In the genomic region with DNA sequence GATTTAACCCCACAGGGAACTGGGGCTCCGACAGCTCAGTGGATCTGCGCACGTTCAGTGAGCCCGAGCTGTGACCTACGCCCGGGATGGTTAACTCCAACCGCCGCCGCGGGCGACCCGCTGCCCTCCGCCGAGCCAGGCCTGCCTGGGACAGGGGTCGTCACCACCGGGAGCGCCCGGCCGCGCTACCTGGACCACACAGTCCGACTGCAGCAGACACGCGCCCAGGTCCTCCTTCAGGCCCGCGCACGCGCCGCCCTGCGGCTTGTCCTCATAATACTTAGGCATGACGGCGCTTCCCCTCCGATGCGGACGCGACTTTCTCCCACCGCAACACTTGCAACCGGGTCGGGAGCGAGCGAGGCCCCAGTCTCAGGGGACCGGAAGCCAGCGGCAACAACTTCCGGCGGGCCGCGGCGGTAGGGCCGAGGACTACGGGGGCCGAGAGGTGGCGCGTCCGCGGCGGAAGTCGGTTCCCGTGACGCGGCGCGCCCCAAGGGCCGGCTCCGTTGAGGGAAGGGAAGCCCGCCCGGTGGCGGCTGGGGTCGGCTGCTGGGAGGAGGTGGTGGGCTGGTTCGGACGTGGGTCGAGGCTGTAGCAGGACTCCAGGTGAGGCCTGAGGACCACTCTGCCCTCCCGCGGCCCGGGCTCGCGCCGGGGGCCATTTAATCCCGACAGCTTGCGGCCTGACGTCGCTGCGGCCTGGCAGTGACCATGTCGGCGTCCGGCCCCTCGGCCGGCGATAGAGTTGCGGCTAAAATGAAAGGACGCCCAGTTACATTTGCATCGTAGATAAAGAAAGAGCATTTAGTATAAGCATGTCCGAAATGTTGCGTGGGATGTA, we compare ENCODE assay signal across 8 cellular contexts. TPM values are rescaled to one million over a fixed set of nuclear protein-coding genes. Genes with fewer than 3 reads are reported as not detected.
DNase-seq lines count a peak whose midpoint lies in the region; ATAC-seq and TF ChIP-seq lines count a peak whose summit lies in the region.

A gene with protein sequence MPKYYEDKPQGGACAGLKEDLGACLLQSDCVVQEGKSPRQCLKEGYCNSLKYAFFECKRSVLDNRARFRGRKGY (minus strand): TSS at position 395 of the 844 bp plus-strand sequence. CDS start 107 bp downstream, at position 288.
A gene with protein sequence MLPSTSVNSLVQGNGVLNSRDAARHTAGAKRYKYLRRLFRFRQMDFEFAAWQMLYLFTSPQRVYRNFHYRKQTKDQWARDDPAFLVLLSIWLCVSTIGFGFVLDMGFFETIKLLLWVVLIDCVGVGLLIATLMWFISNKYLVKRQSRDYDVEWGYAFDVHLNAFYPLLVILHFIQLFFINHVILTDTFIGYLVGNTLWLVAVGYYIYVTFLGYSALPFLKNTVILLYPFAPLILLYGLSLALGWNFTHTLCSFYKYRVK (plus strand): TSS at position 472 of the 844 bp plus-strand sequence. CDS start 1,171 bp downstream, outside the sequence.

- CTCF ChIA-PET in AG04450 (lab: Charles Lee) = interaction anchor here (0.7 to 1.7 kb wide), 2 partner anchors 37 to 195 kb away, joined by 3 to 5 read pairs; no protein-coding TSS in a partner anchor
- CTCF ChIA-PET in mammary epithelial cell (lab: Charles Lee; ENCODE audit: low non-redundant PET) = no interaction called here

- H3K27me3 ChIP-seq in AG04450 (ENCODE audit: control insufficient read depth, insufficient read depth, low read length) (no peaks in the 10 kb centered on the region), mammary epithelial cell (ENCODE audit: insufficient read depth, low read length) (no peaks in the 10 kb centered on the region), smooth muscle cell (ENCODE audit: low read depth) (no peaks in the 10 kb centered on the region)

- peak within 1 kb of the TSS; percentile 94 for H2AFZ ChIP-seq in mammary epithelial cell (ENCODE audit: low read depth, low read length)
- H2AFZ ChIP-seq in smooth muscle cell (ENCODE audit: low read depth) = peak within 1 kb of the TSS; percentile 78

- peak within 1 kb of the TSS; percentile 90 for H3K4me3 ChIP-seq in AG04450 (ENCODE audit: low read depth, low read length)
- H3K4me3 ChIP-seq in WI38 (ENCODE audit: low read depth, low read length) = peak within 1 kb of the TSS; percentile 79
- H3K4me3 ChIP-seq in mammary epithelial cell (replicated peaks in 1 of 3; ENCODE audit: insufficient read depth in 1 of 3, low read depth in 2 of 3, low read length in 3 of 3) = peak within 1 kb of the TSS; percentile 77 to 92 (median 91)
- H3K4me3 ChIP-seq in smooth muscle cell = peak within 1 kb of the TSS; percentile 89

- ATAC-seq in GM18909 (IDR thresholded peaks at IDR 0.05; ENCODE audit: poor library complexity, unreplicated experiment) (peak; percentile 86), HG03159 (IDR thresholded peaks at IDR 0.05; ENCODE audit: unreplicated experiment) (peak; percentile 84)

- TSS peak; percentile 46 for BruUV-seq in mammary epithelial cell (replicated peaks; lab: Mats Ljungman, UMichigan)

- in situ Hi-C loops in mammary epithelial cell (cut with MboI; ENCODE audit: low sequenced_read_pairs in 2 of 2) = no loop called here

- H3K36me3 ChIP-seq in mammary epithelial cell (ENCODE audit: insufficient read depth, low read length) (peaks cover 18% of the 10 kb centered on the region), smooth muscle cell (ENCODE audit: low read depth) (peaks cover 6% of the 10 kb centered on the region)

- H3F3A ChIP-seq in smooth muscle cell (ENCODE audit: low read depth) = no peaks in the 10 kb centered on the region

- dilution Hi-C loops in mammary epithelial cell (cut with HindIII; ENCODE audit: low sequenced_read_pairs) = no loop called here

- intact Hi-C loops in mammary epithelial cell (cut with micrococcal nuclease) = loop anchor here (2.0 to 10.0 kb wide), 3 partner anchors 40 to 546 kb away; a partner anchor contains a TSS

- peak within 1 kb of the TSS; percentile 92 for H3K4me2 ChIP-seq in mammary epithelial cell (ENCODE audit: insufficient read depth, low read depth, low read length)
- H3K4me2 ChIP-seq in smooth muscle cell = peak within 1 kb of the TSS; percentile 94

- H3K9me3 ChIP-seq in AG04450 (ENCODE audit: control insufficient read depth, insufficient read depth, low read length) = no peaks in the 10 kb centered on the region
- H3K9me3 ChIP-seq in mammary epithelial cell (replicated peaks; ENCODE audit: insufficient read depth, low read length) = no peaks in the 10 kb centered on the region
- no peaks in the 10 kb centered on the region for H3K9me3 ChIP-seq in smooth muscle cell (replicated peaks; ENCODE audit: low read depth)

- DNase-seq in AG04450 (ENCODE audit: low read depth, low spot score) (peak; percentile 76), NCI-H2227 treated with DMSO at 0.1 percent for 48 hours (lab: John Stamatoyannopoulos, UW) (peak; percentile 87), mammary epithelial cell (peak; percentile 88), iPS-NIHi7 (ENCODE audit: extremely low spot score) (peak; percentile 95), smooth muscle cell (lab: John Stamatoyannopoulos, UW; ENCODE audit: unreplicated experiment) (peak; percentile 64)

- 4% methylated on average over 25 of the region's 92 CpGs for WGBS in mammary epithelial cell (ENCODE audit: low coverage, missing lambda C conversion rate)
- WGBS in smooth muscle cell (ENCODE audit: low lambda C conversion rate) = 1% methylated on average over 88 of the region's 92 CpGs

- peaks cover 22% of the 10 kb centered on the region for H3K4me1 ChIP-seq in mammary epithelial cell (ENCODE audit: insufficient read depth, low read length)
- peaks cover 23% of the 10 kb centered on the region for H3K4me1 ChIP-seq in smooth muscle cell (ENCODE audit: low read depth)

- POLR2A ChIA-PET in AG04450 (lab: Yijun Ruan, JAX) = interaction anchor here (1.2 kb wide), 1 partner anchor 48 kb away, joined by 3 read pairs; no protein-coding TSS in a partner anchor

- peak within 1 kb of the TSS; percentile 93 for H3K27ac ChIP-seq in AG04450 (ENCODE audit: low read depth, low read length)
- H3K27ac ChIP-seq in mammary epithelial cell (ENCODE audit: insufficient read depth, low read depth, low read length) = peak within 1 kb of the TSS; percentile 89
- peak within 1 kb of the TSS; percentile 97 for H3K27ac ChIP-seq in smooth muscle cell (ENCODE audit: low read depth)

- 0 out of 2 replicates have a peak, but pooled peaks have one; percentile 17 for TF ChIP-seq CTCF in AG04450 (IDR thresholded peaks at IDR 0.05; ENCODE audit: low read depth, low read length)
- TF ChIP-seq CTCF in WI38 (IDR thresholded peaks at IDR 0.05; ENCODE audit: low read depth, low read length) = no peak
- peak in 1 of 2 donors; percentile 10 for TF ChIP-seq CTCF in mammary epithelial cell (conservative IDR thresholded peaks at IDR 0.05 in 1 of 2, IDR thresholded peaks at IDR 0.05 in 1 of 2; ENCODE audit: extremely low read depth in 1 of 2, insufficient read depth in 1 of 2, low read depth in 1 of 2, low read length in 2 of 2)
- peak; percentile 3 for TF ChIP-seq CTCF in smooth muscle cell (IDR thresholded peaks at IDR 0.05; ENCODE audit: borderline replicate concordance, insufficient read depth, poor library complexity, severe bottlenecking)

- H3K79me2 ChIP-seq in mammary epithelial cell (ENCODE audit: insufficient read depth, low read length) (peaks cover 76% of the 10 kb centered on the region), smooth muscle cell (ENCODE audit: low read depth) (peaks cover 54% of the 10 kb centered on the region)

- H4K20me1 ChIP-seq in mammary epithelial cell (ENCODE audit: insufficient read depth, low read length) = no peaks in the 10 kb centered on the region
- peaks cover 3% of the 10 kb centered on the region for H4K20me1 ChIP-seq in smooth muscle cell (ENCODE audit: low read depth)

- H3K9ac ChIP-seq in mammary epithelial cell (ENCODE audit: insufficient read depth, low read length) = peak within 1 kb of the TSS; percentile 93
- H3K9ac ChIP-seq in smooth muscle cell (ENCODE audit: low read depth) = peak within 1 kb of the TSS; percentile 99

RNA-seq across cellular contexts. Expression of the first gene that starts in this region (rescaled TPM):
- 20.5 and 27.4 TPM in 2 replicates for polyA plus RNA-seq in AG04450 (2011; rRNA removed)
- polyA minus RNA-seq in AG04450 (2011; rRNA and poly(A)+ RNA removed) = 4.4 and 5.6 TPM in 2 replicates
- 10 to 100 TPM; 16.5 to 20.5 TPM for total RNA-seq in mammary epithelial cell
- polyA plus RNA-seq in mammary epithelial cell = 17.0 TPM
- polyA minus RNA-seq in mammary epithelial cell = 3.6 TPM
- 20.1 and 20.2 TPM in 2 replicates for total RNA-seq in smooth muscle cell
- 27.8 and 29.4 TPM in 2 replicates for polyA plus RNA-seq in smooth muscle cell

RNA-seq across cellular contexts. Expression of the second gene that starts in this region (rescaled TPM):
- polyA plus RNA-seq in AG04450 (2011; rRNA removed) (44.8 and 64.1 TPM in 2 replicates), mammary epithelial cell (33.3 TPM), smooth muscle cell (52.8 and 59.2 TPM in 2 replicates)
- polyA minus RNA-seq in AG04450 (2011; rRNA and poly(A)+ RNA removed) = 13.4 and 19.8 TPM in 2 replicates
- total RNA-seq in mammary epithelial cell (10 to 100 TPM; 33.0 to 38.4 TPM), smooth muscle cell (52.2 and 61.6 TPM in 2 replicates)
- polyA minus RNA-seq in mammary epithelial cell = 10.7 TPM

Comparison
In these comparisons a context has a peak if more than half of its experiments do, and no peak if none do; other contexts are left out.
1. Peak in every context shown above with its lines: DNase-seq, ATAC-seq, H3K4me3 ChIP-seq and H3K27ac ChIP-seq.